Comparison of ENCODE assay signal across 10 cellular contexts in genomic region chr14:94066089-94066676, GRCh38. TPM values are rescaled to one million over a fixed set of nuclear protein-coding genes. Genes with fewer than 3 reads are reported as not detected.
DNase-seq lines count a peak whose midpoint lies in the region; ATAC-seq and TF ChIP-seq lines count a peak whose summit lies in the region.
"Had no signal": no experiment of that assay in that cellular context is flagged by ENCODE, and none has a peak within 500 bp of the region (broad histone marks: within the 10 kb centered on the region; RNA-seq: fewer than 3 reads in every experiment).

No MANE protein-coding gene starts in this region.

- H3K4me3 ChIP-seq in right atrium auricular region (no peak overlapping the region), hepatocyte (no peak overlapping the region), transverse colon (peak overlapping the region in 1 of 4 donors; percentile 2)
- H3K4me3 ChIP-seq: BLaER1 had no signal

- ATAC-seq in Right ventricle myocardium inferior, result peak; percentile 37
- peak; percentile 53 for ATAC-seq in WTC11
- no peak for ATAC-seq in GM18868 (IDR thresholded peaks at IDR 0.05; ENCODE audit: unreplicated experiment)
- no peak for ATAC-seq in GM18519 (IDR thresholded peaks at IDR 0.05; ENCODE audit: low FRiP score, unreplicated experiment)

- H3K36me3 ChIP-seq in right atrium auricular region, result peaks cover 15% of the 10 kb centered on the region
- no peaks in the 10 kb centered on the region for H3K36me3 ChIP-seq in hepatocyte (replicated peaks; ENCODE audit: insufficient read depth, low read depth)
- H3K36me3 ChIP-seq in transverse colon, result peaks cover 0 to 11% (median 4%) of the 10 kb centered on the region in 4 donors

- H3K9me3 Mint-ChIP-seq in WTC11, result peaks cover 38% of the 10 kb centered on the region

- no peak overlapping the region for H2AFZ ChIP-seq in hepatocyte

- H3K79me2 ChIP-seq in hepatocyte, result peaks cover 98% of the 10 kb centered on the region

- no peaks in the 10 kb centered on the region for H3K9me2 ChIP-seq in hepatocyte (replicated peaks; ENCODE audit: insufficient read depth)

- H3K36me3 Mint-ChIP-seq in WTC11, result peaks cover 54% of the 10 kb centered on the region

- H3K9me3 ChIP-seq in right atrium auricular region (no peaks in the 10 kb centered on the region), hepatocyte (ENCODE audit: low read depth) (peaks cover 20% of the 10 kb centered on the region), transverse colon (peaks cover 0 to 12% of the 10 kb centered on the region in 2 donors)

- H3K4me3 Mint-ChIP-seq in WTC11, result no peak overlapping the region

- TF ChIP-seq EP300 in transverse colon (IDR thresholded peaks at IDR 0.05; ENCODE audit: low read depth), result no peak

- 68% methylated on average over 8 of the region's 8 CpGs for WGBS in hepatocyte (ENCODE audit: low lambda C conversion rate, missing lambda C conversion rate)
- 35% methylated on average over 8 of the region's 8 CpGs; no CpG with 5 or more reads in 1 of the 2 donors for WGBS in transverse colon (ENCODE audit: low coverage in 1 of 2), 2 donors

- no peaks in the 10 kb centered on the region; the same call in 1 of the 2 replicates for H3K27me3 Mint-ChIP-seq in WTC11 (ENCODE audit: low read depth)

- CTCF ChIA-PET in WTC11 (lab: Charles Lee), result interaction anchor here (0.6 to 4.4 kb wide), 7 partner anchors 30 to 126 kb away, joined by 3 to 22 read pairs (median 4); no protein-coding TSS in a partner anchor

- DNase-seq in Right ventricle myocardium inferior (ENCODE audit: missing footprints), result no peak
- DNase-seq in right atrium auricular region (ENCODE audit: low spot score), result no peak
- DNase-seq in WTC11 (ENCODE audit: low spot score), result no peak
- DNase-seq in hepatocyte (ENCODE audit: low spot score), result peak; percentile 61
- DNase-seq in transverse colon, result peak; percentile 73
- DNase-seq in nucleus accumbens (lab: John Stamatoyannopoulos, UW), result no peak
- DNase-seq: T1000 had no signal

- peaks cover 45% of the 10 kb centered on the region for H4K20me1 ChIP-seq in hepatocyte (ENCODE audit: insufficient read depth, poor library complexity, severe bottlenecking)

- H3K4me1 ChIP-seq in right atrium auricular region (peaks cover 0 to 33% of the 10 kb centered on the region in 2 donors), hepatocyte (ENCODE audit: insufficient read depth) (peaks cover 15% of the 10 kb centered on the region), transverse colon (peaks cover 20 to 67% (median 33%) of the 10 kb centered on the region in 4 donors)
- H3K4me1 ChIP-seq: BLaER1 had no signal

- intact Hi-C loops in Right ventricle myocardium inferior (cut with DNase I) (no loop called here), transverse colon (cut with DNase I; ENCODE audit: low total_unique reads) (no loop called here)

- H3K27ac ChIP-seq in right atrium auricular region (no peak overlapping the region), hepatocyte (peak overlapping the region; percentile 93), transverse colon (peak overlapping the region; percentile 34 to 82 (median 74))
- H3K27ac ChIP-seq: BLaER1 had no signal

- peak overlapping the region; percentile 60 for H3K4me2 ChIP-seq in hepatocyte
- H3K4me2 ChIP-seq: BLaER1 had no signal

- in situ Hi-C loops in transverse colon (cut with MboI; ENCODE audit: low pct_ligation_motif_present in 1 of 4, low pct_unique_long_range_greater_than_20kb in 1 of 4, low sequenced_read_pairs in 3 of 4), result no loop called here

- no peak for TF ChIP-seq CTCF in right atrium auricular region (IDR thresholded peaks at IDR 0.05)
- TF ChIP-seq CTCF in WTC11 (IDR thresholded peaks at IDR 0.05), result no peak
- no peak for TF ChIP-seq CTCF in hepatocyte (IDR thresholded peaks at IDR 0.05; ENCODE audit: poor library complexity)
- TF ChIP-seq CTCF in transverse colon (IDR thresholded peaks at IDR 0.05), result no peak

- peak; percentile 8 for TF ChIP-seq POLR2A in transverse colon (IDR thresholded peaks at IDR 0.05)

- H3K27me3 ChIP-seq in right atrium auricular region (no peaks in the 10 kb centered on the region), hepatocyte (no peaks in the 10 kb centered on the region), transverse colon (no peaks in the 10 kb centered on the region)
- H3K27me3 ChIP-seq: BLaER1 had no signal

- H3K4me1 Mint-ChIP-seq in WTC11, result peaks cover 42% of the 10 kb centered on the region

- POLR2A ChIA-PET in WTC11 (lab: Charles Lee), result no interaction called here

- H3K27ac Mint-ChIP-seq in WTC11, result peak overlapping the region; percentile 42

TF ChIP-seq in WTC11, 78 proteins besides CTCF, POLR2A, EP300 and RAD21:
- TF ChIP-seq PREB (CRISPR knock-in tag; IDR thresholded peaks at IDR 0.05; ENCODE audit: borderline replicate concordance) (no peak), ETV6 (CRISPR knock-in tag; IDR thresholded peaks at IDR 0.05) (no peak), KAT7 (CRISPR knock-in tag; IDR thresholded peaks at IDR 0.05; ENCODE audit: borderline replicate concordance) (no peak), ZNF532 (CRISPR knock-in tag; IDR thresholded peaks at IDR 0.05; ENCODE audit: borderline replicate concordance) (no peak), PRRX2 (CRISPR knock-in tag; IDR thresholded peaks at IDR 0.05) (no peak), NFATC4 (CRISPR knock-in tag; IDR thresholded peaks at IDR 0.05) (no peak), CREM (CRISPR knock-in tag; IDR thresholded peaks at IDR 0.05) (no peak), MYBL2 (CRISPR knock-in tag; IDR thresholded peaks at IDR 0.05) (no peak), SMAD3 (CRISPR knock-in tag; IDR thresholded peaks at IDR 0.05; ENCODE audit: borderline replicate concordance) (no peak)

RNA-seq across cellular contexts. Expression of gene DDX24, which starts 14.8 kb away (rescaled TPM):
- 187 TPM for total RNA-seq in Right ventricle myocardium inferior
- 100 to 1,000 TPM; 166 to 178 TPM for total RNA-seq in right atrium auricular region
- total RNA-seq in WTC11 (2021), result 137 to 174 TPM (median 140 TPM) in 3 replicates
- total RNA-seq in hepatocyte, result 127 and 134 TPM in 2 replicates
- polyA plus RNA-seq in hepatocyte, result 125 and 145 TPM in 2 replicates
- 100 to 1,000 TPM in 1 of 4 donors, 10 to 100 TPM in 3; 70.2 to 319 (median 87.7) TPM for total RNA-seq in transverse colon

RNA-seq across cellular contexts. Expression of gene IFI27L1, which starts 14.9 kb away (rescaled TPM):
- total RNA-seq in Right ventricle myocardium inferior (10.7 TPM), right atrium auricular region (10 to 100 TPM; 13.8 to 21.1 TPM), WTC11 (2021) (27.6 to 34.1 TPM (median 32.3 TPM) in 3 replicates), hepatocyte (16.7 and 18.9 TPM in 2 replicates), transverse colon (10 to 100 TPM in 3 of 4 donors, not detected in 1; 12.3 to 21.3 (median 17.9) TPM)
- 29.4 and 32.1 TPM in 2 replicates for polyA plus RNA-seq in hepatocyte

RNA-seq across cellular contexts. Expression of gene OTUB2, which starts 40.0 kb away (rescaled TPM):
- 0.35 TPM for total RNA-seq in Right ventricle myocardium inferior
- under 1 TPM; 0.43 to 0.48 TPM for total RNA-seq in right atrium auricular region
- total RNA-seq in WTC11 (2021), result 3.5 to 4.5 TPM (median 3.9 TPM) in 3 replicates
- 2.1 and 2.7 TPM in 2 replicates for total RNA-seq in hepatocyte
- 1.5 and 2.8 TPM in 2 replicates for polyA plus RNA-seq in hepatocyte
- 1 to 10 TPM in 2 of 4 donors, not detected in 2; 2.6 to 2.7 TPM for total RNA-seq in transverse colon

RNA-seq across cellular contexts. Expression of gene IFI27, which starts 44.4 kb away (rescaled TPM):
- total RNA-seq in Right ventricle myocardium inferior, result 164 TPM
- total RNA-seq in right atrium auricular region, result 100 to 1,000 TPM; 140 to 229 TPM
- total RNA-seq in WTC11 (2021), result 1.8 to 3.2 TPM (median 2.4 TPM) in 3 replicates
- 1.1 and 1.8 TPM in 2 replicates for total RNA-seq in hepatocyte
- 6.7 and 7.3 TPM in 2 replicates for polyA plus RNA-seq in hepatocyte
- total RNA-seq in transverse colon, result 1,000 to 10,000 TPM in 1 of 4 donors, 100 to 1,000 TPM in 3; 124 to 1,625 (median 472) TPM

Comparison
In these comparisons a context has a peak if more than half of its experiments do, and no peak if none do; other contexts are left out.
1. ATAC-seq: peak in Right ventricle myocardium inferior (single experiment) and WTC11 (single experiment); none in GM18868 (single experiment) and GM18519 (single experiment).
2. DNase-seq: peak in hepatocyte (single experiment) and transverse colon (single experiment); none in Right ventricle myocardium inferior (single experiment), right atrium auricular region (single experiment), WTC11 (single experiment) and nucleus accumbens (0 of 56).
3. H3K27ac ChIP-seq: peak in hepatocyte (single experiment) and transverse colon (4 of 4); none in right atrium auricular region (0 of 2).